ENCODE assay signal across 8 cellular contexts in the genomic region with DNA sequence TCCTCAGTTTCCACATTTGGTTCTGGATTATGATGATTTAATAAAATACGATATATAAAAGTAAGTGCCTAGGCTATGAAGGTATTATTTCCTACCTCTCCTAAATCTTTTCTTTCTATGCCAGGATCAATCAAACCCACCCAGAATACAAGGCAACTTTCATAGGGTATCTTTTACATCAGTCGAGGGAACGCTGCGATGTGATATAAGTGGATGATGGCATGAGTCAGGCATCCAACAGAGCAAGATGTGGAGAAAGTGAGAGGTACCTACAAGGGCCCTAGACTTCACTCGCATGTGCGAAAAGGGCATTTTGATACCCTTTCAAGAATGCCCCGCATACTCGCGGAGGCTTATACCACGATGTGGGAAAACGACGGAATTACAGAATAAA. TPM values are rescaled to one million over a fixed set of nuclear protein-coding genes. Genes with fewer than 3 reads are reported as not detected.
A peak's percentile ranks its signal among the peaks of the same experiment; 100 is the strongest.
DNase-seq lines count a peak whose midpoint lies in the region; ATAC-seq and TF ChIP-seq lines count a peak whose summit lies in the region.

No MANE protein-coding gene starts in this region.

- peaks cover 18% of the 10 kb centered on the region for H3K4me1 Mint-ChIP-seq in CD4-positive, alpha-beta T cell (ENCODE audit: low read depth)
- H3K4me1 Mint-ChIP-seq in central memory CD8-positive, alpha-beta T cell: peaks cover 8% of the 10 kb centered on the region

- H3K4me3 Mint-ChIP-seq in CD4-positive, alpha-beta T cell: peak overlapping the region; percentile 89
- H3K4me3 Mint-ChIP-seq in central memory CD8-positive, alpha-beta T cell: peak overlapping the region; percentile 73

- no peak for TF ChIP-seq POLR2A in lower leg skin (IDR thresholded peaks at IDR 0.05)

- peaks cover 4% of the 10 kb centered on the region for H3K4me1 ChIP-seq in muscle layer of colon (ENCODE audit: insufficient read depth, low read length)

- H3K27me3 Mint-ChIP-seq in CD4-positive, alpha-beta T cell: peaks cover 75% of the 10 kb centered on the region
- H3K27me3 Mint-ChIP-seq in central memory CD8-positive, alpha-beta T cell: peaks cover 90% of the 10 kb centered on the region

- no peaks in the 10 kb centered on the region for H3K36me3 Mint-ChIP-seq in CD4-positive, alpha-beta T cell (ENCODE audit: low read depth)
- peaks cover 2% of the 10 kb centered on the region for H3K36me3 Mint-ChIP-seq in central memory CD8-positive, alpha-beta T cell (ENCODE audit: insufficient read depth)

- no peak for TF ChIP-seq CTCF in CD4-positive, alpha-beta T cell (IDR thresholded peaks at IDR 0.05)
- TF ChIP-seq CTCF in lower leg skin (IDR thresholded peaks at IDR 0.05): no peak

- H3K9me3 ChIP-seq in CD4-positive, alpha-beta T cell (ENCODE audit: control insufficient read depth, low read length): no peaks in the 10 kb centered on the region
- no peaks in the 10 kb centered on the region for H3K9me3 ChIP-seq in muscle layer of colon (ENCODE audit: low read length)

- POLR2A ChIA-PET in CD4-positive, alpha-beta T cell (lab: Charles Lee): no interaction called here

- no peaks in the 10 kb centered on the region for H3K36me3 ChIP-seq in muscle layer of colon (ENCODE audit: insufficient read depth, low read length)

- no peaks in the 10 kb centered on the region for H3K9me3 Mint-ChIP-seq in CD4-positive, alpha-beta T cell
- no peaks in the 10 kb centered on the region for H3K9me3 Mint-ChIP-seq in central memory CD8-positive, alpha-beta T cell

- 15% methylated on average over 12 of the region's 12 CpGs for WGBS in lower leg skin, 2 donors

- H3K27me3 ChIP-seq in CD4-positive, alpha-beta T cell (ENCODE audit: control insufficient read depth, insufficient read depth, low read length): peaks cover 66% of the 10 kb centered on the region
- H3K27me3 ChIP-seq in muscle layer of colon (ENCODE audit: control insufficient read depth in 1 of 2, insufficient read depth in 2 of 2, low read length in 2 of 2): no peaks in the 10 kb centered on the region

- H3K27ac Mint-ChIP-seq in CD4-positive, alpha-beta T cell: no peak overlapping the region
- H3K27ac Mint-ChIP-seq in central memory CD8-positive, alpha-beta T cell (ENCODE audit: low read depth): no peak overlapping the region

- H3K27ac ChIP-seq in CD4-positive, alpha-beta T cell (ENCODE audit: low read depth, low read length): no peak overlapping the region
- peak overlapping the region; percentile 88 for H3K27ac ChIP-seq in muscle layer of colon (ENCODE audit: low read depth, low read length)

- ATAC-seq in CD4-positive, alpha-beta T cell (ENCODE audit: poor library complexity): no peak
- no peak for ATAC-seq in central memory CD8-positive, alpha-beta T cell (replicated peaks; ENCODE audit: extremely low read depth, poor library complexity, severe bottlenecking)
- ATAC-seq in HG02678 (IDR thresholded peaks at IDR 0.05; ENCODE audit: unreplicated experiment): no peak

- DNase-seq in CD4-positive, alpha-beta T cell: no peak
- DNase-seq in NAMALWA (ENCODE audit: low spot score): peak; percentile 8
- no peak for DNase-seq in central memory CD8-positive, alpha-beta T cell (ENCODE audit: low spot score in 2 of 2)
- no peak for DNase-seq in lower leg skin (ENCODE audit: low spot score in 2 of 2)
- DNase-seq in SKM-1 treated with dmso at 0.1 percent for 144 hours (lab: John Stamatoyannopoulos, UW; ENCODE audit: unreplicated experiment): no peak
- DNase-seq in GF-D8 (lab: John Stamatoyannopoulos, UW): no peak

- CTCF ChIA-PET in CD4-positive, alpha-beta T cell (lab: Charles Lee): no interaction called here

- H3K9ac ChIP-seq in muscle layer of colon (ENCODE audit: low read length): peak overlapping the region; percentile 17

- peak overlapping the region; percentile 75 to 92 for H3K4me3 ChIP-seq in muscle layer of colon (ENCODE audit: low read depth in 1 of 2, low read length in 2 of 2)
- H3K4me3 ChIP-seq in lower leg skin (ENCODE audit: low read depth, poor library complexity, severe bottlenecking): no peak overlapping the region

- intact Hi-C loops in CD4-positive, alpha-beta T cell (cut with DNase I, micrococcal nuclease): no loop called here
- intact Hi-C loops in lower leg skin (cut with DNase I; ENCODE audit: low total_unique reads): no loop called here

RNA-seq across cellular contexts. Expression of gene TTLL7, which starts 0.7 kb away (rescaled TPM):
- not detected for total RNA-seq in CD4-positive, alpha-beta T cell
- total RNA-seq in lower leg skin: 1 to 10 TPM in 3 of 4 donors, under 1 TPM in 1; 0.95 to 7.6 (median 3.8) TPM
